Comparison of ENCODE assay signal across 27 cellular contexts in genomic region chr12:114944736-114945135, GRCh38.
"Had no signal": no experiment of that assay in that cellular context is flagged by ENCODE, and none has a peak within 500 bp of the region (broad histone marks: within the 10 kb centered on the region; RNA-seq: fewer than 3 reads in every experiment).

No MANE protein-coding gene starts in this region.

- DNase-seq: hippocampal formation; kidney glomerular epithelial cell; left cardiac atrium; left lung; midbrain; mucosa of descending colon; naive thymus-derived CD4-positive, alpha-beta T cell; ovary; retina; right cardiac atrium; sigmoid colon; stimulated activated CD4-positive, alpha-beta T cell treated with anti-CD3 and anti-CD28 coated beads, Interleukin-1b, Interleukin-23, amount 100 ng/mL, for 48 hours; stimulated activated CD4-positive, alpha-beta T cell treated with anti-CD3 and anti-CD28 coated beads, Interleukin-2, amount 100 ng/mL, for 48 hours; stimulated activated CD4-positive, alpha-beta T cell treated with anti-CD3 and anti-CD28 coated beads, Interleukin-4, amount 100 ng/mL, for 4 hours; stimulated activated CD8-positive, alpha-beta memory T cell treated with anti-CD3 and anti-CD28 coated beads, Interleukin-4, amount 100 ng/mL, for 48 hours; stimulated activated naive CD4-positive, alpha-beta T cell treated with Interleukin-2 at 50 U/mL for 16 hours; stimulated activated naive CD8-positive, alpha-beta T cell treated with anti-CD3 and anti-CD28 coated beads, Interleukin-15, amount 100 ng/mL, for 72 hours; substantia nigra; uterus had no signal

- ATAC-seq: left cardiac atrium; left lung; mucosa of descending colon; naive thymus-derived CD4-positive, alpha-beta T cell; natural killer cell treated with Interleukin-12 subunit alpha and Interleukin-12 subunit beta and Interleukin-15 and Interleukin-18, amount 100 ng/mL, for 72 hours; right cardiac atrium; stimulated activated memory B cell treated with anti-CD40 and anti-IgM and Interleukin-4, amounts not matched to agents 10 μg/mL and 1 μg/mL and 100 μg/mL, for 72 hours; stimulated activated naive CD8-positive, alpha-beta T cell treated with anti-CD3 and anti-CD28 coated beads, Interleukin-15, amount 100 ng/mL, for 72 hours had no signal

- H3K36me3 ChIP-seq: left lung, ovary, prostate gland, sigmoid colon, tibial nerve, uterus had no signal

- H3K27ac ChIP-seq: left lung, ovary, prostate gland, sigmoid colon, tibial nerve, uterus had no signal

- H3K9me3 ChIP-seq: left lung, mucosa of descending colon, ovary, prostate gland, sigmoid colon, tibial nerve, uterus had no signal

- H3K4me2 ChIP-seq: smooth muscle cell had no signal

- FAIRE-seq: keratinocyte had no signal

- H3K27me3 ChIP-seq: left lung, ovary, sigmoid colon, tibial nerve, uterus had no signal

- H3K9me3 Mint-ChIP-seq: stimulated activated memory B cell treated with anti-CD40 and anti-IgM and Interleukin-4, amounts not matched to agents 10 μg/mL and 1 μg/mL and 100 μg/mL, for 72 hours; type B pancreatic cell had no signal

- H3K4me3 Mint-ChIP-seq: memory B cell; naive thymus-derived CD4-positive, alpha-beta T cell; natural killer cell treated with Interleukin-12 subunit alpha and Interleukin-12 subunit beta and Interleukin-15 and Interleukin-18, amount 100 ng/mL, for 72 hours; stimulated activated memory B cell treated with anti-CD40 and anti-IgM and Interleukin-4, amounts not matched to agents 10 μg/mL and 1 μg/mL and 100 μg/mL, for 72 hours; stimulated activated naive CD8-positive, alpha-beta T cell treated with anti-CD3 and anti-CD28 coated beads, Interleukin-15, amount 100 ng/mL, for 72 hours; type B pancreatic cell had no signal

- H3K36me3 Mint-ChIP-seq: memory B cell; naive thymus-derived CD4-positive, alpha-beta T cell; natural killer cell treated with Interleukin-12 subunit alpha and Interleukin-12 subunit beta and Interleukin-15 and Interleukin-18, amount 100 ng/mL, for 72 hours; stimulated activated memory B cell treated with anti-CD40 and anti-IgM and Interleukin-4, amounts not matched to agents 10 μg/mL and 1 μg/mL and 100 μg/mL, for 72 hours; type B pancreatic cell had no signal

- H3K27me3 Mint-ChIP-seq: memory B cell; naive thymus-derived CD4-positive, alpha-beta T cell; natural killer cell treated with Interleukin-12 subunit alpha and Interleukin-12 subunit beta and Interleukin-15 and Interleukin-18, amount 100 ng/mL, for 72 hours; stimulated activated memory B cell treated with anti-CD40 and anti-IgM and Interleukin-4, amounts not matched to agents 10 μg/mL and 1 μg/mL and 100 μg/mL, for 72 hours; stimulated activated naive CD8-positive, alpha-beta T cell treated with anti-CD3 and anti-CD28 coated beads, Interleukin-15, amount 100 ng/mL, for 72 hours; type B pancreatic cell had no signal

- H3K4me3 ChIP-seq: left lung, mucosa of descending colon, ovary, prostate gland, sigmoid colon, smooth muscle cell, tibial nerve, uterus had no signal

- H3K4me1 Mint-ChIP-seq: memory B cell; naive thymus-derived CD4-positive, alpha-beta T cell; stimulated activated memory B cell treated with anti-CD40 and anti-IgM and Interleukin-4, amounts not matched to agents 10 μg/mL and 1 μg/mL and 100 μg/mL, for 72 hours; stimulated activated naive CD8-positive, alpha-beta T cell treated with anti-CD3 and anti-CD28 coated beads, Interleukin-15, amount 100 ng/mL, for 72 hours had no signal

- H3K27ac Mint-ChIP-seq: memory B cell; naive thymus-derived CD4-positive, alpha-beta T cell; natural killer cell treated with Interleukin-12 subunit alpha and Interleukin-12 subunit beta and Interleukin-15 and Interleukin-18, amount 100 ng/mL, for 72 hours; stimulated activated memory B cell treated with anti-CD40 and anti-IgM and Interleukin-4, amounts not matched to agents 10 μg/mL and 1 μg/mL and 100 μg/mL, for 72 hours; stimulated activated naive CD8-positive, alpha-beta T cell treated with anti-CD3 and anti-CD28 coated beads, Interleukin-15, amount 100 ng/mL, for 72 hours; type B pancreatic cell had no signal

- H3K4me1 ChIP-seq: left lung, prostate gland, sigmoid colon, tibial nerve, uterus had no signal
